Comparison of ENCODE assay signal across 2 cellular contexts in the genomic region with DNA sequence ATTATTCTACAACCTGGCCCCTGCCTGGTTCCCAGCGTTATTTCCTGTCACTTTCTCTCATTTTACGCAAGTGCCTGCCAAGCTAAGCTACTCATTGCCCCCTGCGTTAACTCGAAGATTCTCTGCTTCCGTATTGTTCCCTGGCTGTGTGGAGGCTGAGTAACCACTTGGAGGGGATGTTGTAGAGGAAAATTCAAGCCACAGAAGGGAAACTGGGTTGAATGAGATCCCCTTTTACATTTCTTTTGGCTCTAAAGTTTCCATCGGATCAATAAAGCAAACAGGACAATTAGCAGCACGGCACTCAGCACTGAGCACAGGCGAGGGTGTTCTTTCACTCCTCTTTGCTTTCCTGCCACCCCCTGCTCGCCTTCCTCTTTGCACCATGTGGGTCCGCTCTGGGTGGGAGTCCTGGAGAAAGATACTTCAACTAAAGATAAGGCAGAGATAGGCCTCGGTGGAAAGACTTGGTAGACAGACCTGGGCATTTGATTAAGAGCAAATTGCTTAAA.
TF ChIP-seq lines count a peak whose summit lies in the region.

No MANE protein-coding gene starts in this region.

TF ChIP-seq in IMR-90, 13 proteins besides CTCF, POLR2A, EP300 and RAD21:
- no peak for TF ChIP-seq MXI1 (IDR thresholded peaks at IDR 0.05; ENCODE audit: borderline replicate concordance, low read depth, low read length)
- TF ChIP-seq CEBPB (IDR thresholded peaks at IDR 0.05; ENCODE audit: low read depth, low read length) = no peak
- no peak for TF ChIP-seq FOS (IDR thresholded peaks at IDR 0.05; ENCODE audit: low read depth, low read length)
- TF ChIP-seq MAZ (IDR thresholded peaks at IDR 0.05; ENCODE audit: borderline replicate concordance, low read depth, low read length) = no peak
- no peak for TF ChIP-seq BHLHE40 (IDR thresholded peaks at IDR 0.05; ENCODE audit: low read depth, low read length)
- TF ChIP-seq SMC3 (IDR thresholded peaks at IDR 0.05; ENCODE audit: low read depth, low read length) = peak; percentile 45; the same call in 1 of the 2 replicates
- TF ChIP-seq CHD1 (IDR thresholded peaks at IDR 0.05; ENCODE audit: low read depth, low read length) = no peak

TF ChIP-seq in endothelial cell of umbilical vein, 7 proteins besides CTCF, POLR2A, EP300 and RAD21:
- TF ChIP-seq FOS (IDR thresholded peaks at IDR 0.05; ENCODE audit: borderline replicate concordance, insufficient read depth, low read length) (no peak), GATA2 (IDR thresholded peaks at IDR 0.05; ENCODE audit: insufficient read depth, insufficient read length, low read depth, low read length) (peak; percentile 26)
- TF ChIP-seq, protein P1, sequence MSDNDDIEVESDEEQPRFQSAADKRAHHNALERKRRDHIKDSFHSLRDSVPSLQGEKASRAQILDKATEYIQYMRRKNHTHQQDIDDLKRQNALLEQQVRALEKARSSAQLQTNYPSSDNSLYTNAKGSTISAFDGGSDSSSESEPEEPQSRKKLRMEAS (IDR thresholded peaks at IDR 0.05; ENCODE audit: insufficient read depth, insufficient read length) = no peak
